37 cellular contexts compared by ENCODE assay signal in the genomic region with DNA sequence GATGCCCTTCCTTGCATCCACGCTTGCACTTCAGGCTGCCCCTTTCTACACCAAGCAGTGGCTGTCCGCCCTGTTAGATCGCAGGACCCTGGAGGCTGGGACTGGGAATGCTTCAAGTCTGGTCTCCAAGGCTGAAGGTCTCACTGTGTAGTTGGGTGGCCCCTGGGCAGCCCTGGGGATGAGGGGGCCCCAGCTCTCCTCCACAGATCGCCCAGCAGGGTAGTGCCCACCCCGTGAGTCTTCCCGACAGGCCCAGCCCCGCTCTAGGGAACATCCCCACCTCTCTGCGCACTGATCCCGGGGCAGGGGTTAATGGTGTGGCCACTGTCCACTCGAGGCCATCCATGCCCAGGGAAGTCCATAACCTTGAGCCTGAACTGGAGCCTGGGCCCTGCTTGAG. TPM values are rescaled to one million over a fixed set of nuclear protein-coding genes. Genes with fewer than 3 reads are reported as not detected.
"Had no signal": no experiment of that assay in that cellular context is flagged by ENCODE, and none has a peak within 500 bp of the region (broad histone marks: within the 10 kb centered on the region; RNA-seq: fewer than 3 reads in every experiment).

No MANE protein-coding gene starts in this region.

- DNase-seq: activated CD4-positive, alpha-beta memory T cell treated with anti-CD3 and anti-CD28 coated beads, Interleukin-2, amount 10 ng/mL, durations not matched to agents 7 days and 5 days; activated CD4-positive, alpha-beta T cell treated with anti-CD3 and anti-CD28 coated beads for 48 hours; activated CD8-positive, alpha-beta memory T cell treated with anti-CD3 and anti-CD28 coated beads, Interleukin-2, amount 50 U/mL, for 48 hours; activated naive CD4-positive, alpha-beta T cell treated with Interleukin-2 at 50 U/mL for 16 hours; activated naive CD8-positive, alpha-beta T cell treated with anti-CD3 and anti-CD28 coated beads for 36 hours; activated T-cell treated with anti-CD3 and anti-CD28 coated beads, Interleukin-2, amount 50 U/mL, for 24 hours; adrenal gland; body of pancreas; cerebellar nuclear complex; colonic mucosa; effector memory CD4-positive, alpha-beta T cell; head of caudate nucleus; hippocampal formation; mesendoderm; stimulated activated CD4-positive, alpha-beta T cell treated with anti-CD3 and anti-CD28 coated beads, Interleukin-2, amount 100 ng/mL, for 48 hours; stimulated activated naive CD8-positive, alpha-beta T cell treated with anti-CD3 and anti-CD28 coated beads, Interleukin-15, Interleukin-2, amounts not matched to agents 100 U/mL and 50 U/mL, for 24 hours; T-helper 9 cell; testis; transverse colon had no signal

- H3K9me3 Mint-ChIP-seq: activated CD4-positive, alpha-beta memory T cell treated with anti-CD3 and anti-CD28 coated beads, Interleukin-2, amount 10 ng/mL, durations not matched to agents 7 days and 5 days; activated naive CD8-positive, alpha-beta T cell treated with anti-CD3 and anti-CD28 coated beads for 36 hours; activated T-cell treated with anti-CD3 and anti-CD28 coated beads, Interleukin-2, amount 50 U/mL, for 24 hours; natural killer cell treated with Interleukin-12 subunit alpha and Interleukin-12 subunit beta and Interleukin-15 and Interleukin-18, amount 100 ng/mL, for 72 hours had no signal

- H3K27me3 Mint-ChIP-seq: activated CD4-positive, alpha-beta memory T cell treated with anti-CD3 and anti-CD28 coated beads, Interleukin-2, amount 10 ng/mL, durations not matched to agents 7 days and 5 days; activated naive CD8-positive, alpha-beta T cell treated with anti-CD3 and anti-CD28 coated beads for 36 hours; activated T-cell treated with anti-CD3 and anti-CD28 coated beads, Interleukin-2, amount 50 U/mL, for 24 hours; natural killer cell treated with Interleukin-12 subunit alpha and Interleukin-12 subunit beta and Interleukin-15 and Interleukin-18, amount 100 ng/mL, for 72 hours had no signal

- H3K4me3 Mint-ChIP-seq: activated CD4-positive, alpha-beta memory T cell treated with anti-CD3 and anti-CD28 coated beads, Interleukin-2, amount 10 ng/mL, durations not matched to agents 7 days and 5 days; activated naive CD8-positive, alpha-beta T cell treated with anti-CD3 and anti-CD28 coated beads for 36 hours; activated T-cell treated with anti-CD3 and anti-CD28 coated beads, Interleukin-2, amount 50 U/mL, for 24 hours; natural killer cell treated with Interleukin-12 subunit alpha and Interleukin-12 subunit beta and Interleukin-15 and Interleukin-18, amount 100 ng/mL, for 72 hours had no signal

- H3K27me3 ChIP-seq: adrenal gland, body of pancreas, colonic mucosa, gastroesophageal sphincter, ovary, testis, transverse colon had no signal

- H3K36me3 ChIP-seq: colonic mucosa, ovary, prostate gland had no signal

- H3K27ac ChIP-seq: body of pancreas, colonic mucosa, gastroesophageal sphincter, lower lobe of right lung, neutrophil, ovary, prostate gland, testis, VCaP had no signal

- H3K4me3 ChIP-seq: adrenal gland, body of pancreas, colonic mucosa, gastroesophageal sphincter, lower lobe of right lung, ovary, prostate gland, testis had no signal

- H3K27ac Mint-ChIP-seq: activated CD4-positive, alpha-beta memory T cell treated with anti-CD3 and anti-CD28 coated beads, Interleukin-2, amount 10 ng/mL, durations not matched to agents 7 days and 5 days; activated naive CD8-positive, alpha-beta T cell treated with anti-CD3 and anti-CD28 coated beads for 36 hours; activated T-cell treated with anti-CD3 and anti-CD28 coated beads, Interleukin-2, amount 50 U/mL, for 24 hours; natural killer cell treated with Interleukin-12 subunit alpha and Interleukin-12 subunit beta and Interleukin-15 and Interleukin-18, amount 100 ng/mL, for 72 hours had no signal

- H3K9me3 ChIP-seq: adrenal gland, body of pancreas, colonic mucosa, gastroesophageal sphincter, lower lobe of right lung, neutrophil, ovary, prostate gland, testis, transverse colon had no signal

- ATAC-seq: body of pancreas; gastroesophageal sphincter; lower lobe of right lung; natural killer cell treated with Interleukin-12 subunit alpha and Interleukin-12 subunit beta and Interleukin-15 and Interleukin-18, amount 100 ng/mL, for 72 hours; stimulated activated naive CD8-positive, alpha-beta T cell treated with anti-CD3 and anti-CD28 coated beads, Interleukin-15, Interleukin-2, amounts not matched to agents 100 U/mL and 50 U/mL, for 24 hours had no signal

- H3K4me1 ChIP-seq: colonic mucosa had no signal

- H3K36me3 Mint-ChIP-seq: natural killer cell treated with Interleukin-12 subunit alpha and Interleukin-12 subunit beta and Interleukin-15 and Interleukin-18, amount 100 ng/mL, for 72 hours had no signal

RNA-seq across cellular contexts. Expression of gene ZNF205, which starts 32.8 kb away (rescaled TPM):
- total RNA-seq: activated CD4-positive, alpha-beta memory T cell treated with anti-CD3 and anti-CD28 coated beads, Interleukin-2, amount 10 ng/mL, durations not matched to agents 7 days and 5 days; natural killer cell treated with Interleukin-12 subunit alpha and Interleukin-12 subunit beta and Interleukin-15 and Interleukin-18, amount 100 ng/mL, for 72 hours had no signal

RNA-seq across cellular contexts. Expression of gene OR1F1, which starts 42.9 kb away (rescaled TPM):
- total RNA-seq: activated CD4-positive, alpha-beta memory T cell treated with anti-CD3 and anti-CD28 coated beads, Interleukin-2, amount 10 ng/mL, durations not matched to agents 7 days and 5 days; activated naive CD8-positive, alpha-beta T cell treated with anti-CD3 and anti-CD28 coated beads for 36 hours; adrenal gland; aorta; body of pancreas; colonic mucosa; dermis microvascular lymphatic vessel endothelial cell; endothelial cell of umbilical vein; fibroblast of lung; gastroesophageal sphincter; lower lobe of right lung; mononuclear cell; myocyte; natural killer cell treated with Interleukin-12 subunit alpha and Interleukin-12 subunit beta and Interleukin-15 and Interleukin-18, amount 100 ng/mL, for 72 hours; ovary; prostate gland; T-helper 1 cell treated with Interleukin-12 subunit alpha and Interleukin-12 subunit beta and Interleukin-4 antibody, amounts not matched to agents 30 ng/mL and 1 ng/mL, for 36 hours; testis; transverse colon; urinary bladder had no signal
- polyA plus RNA-seq: adrenal gland, aorta, esophagus, ovary, urinary bladder had no signal

RNA-seq across cellular contexts. Expression of gene ZSCAN10, which starts 46.1 kb away (rescaled TPM):
- total RNA-seq: activated naive CD8-positive, alpha-beta T cell treated with anti-CD3 and anti-CD28 coated beads for 36 hours; aorta; body of pancreas; dermis microvascular lymphatic vessel endothelial cell; endothelial cell of umbilical vein; fibroblast of lung; fibroblast of villous mesenchyme; lower lobe of right lung; myocyte; transverse colon; urinary bladder had no signal
- polyA plus RNA-seq: aorta, endothelial cell of umbilical vein, esophagus, keratinocyte, urinary bladder had no signal
